16 cellular contexts compared by ENCODE assay signal in genomic region chr10:83545901-83546391, GRCh38.
DNase-seq lines count a peak whose midpoint lies in the region; ATAC-seq and TF ChIP-seq lines count a peak whose summit lies in the region.
"Had no signal": no experiment of that assay in that cellular context is flagged by ENCODE, and none has a peak within 500 bp of the region (broad histone marks: within the 10 kb centered on the region; RNA-seq: fewer than 3 reads in every experiment).

No MANE protein-coding gene starts in this region.

- H3K27me3 Mint-ChIP-seq in stimulated activated naive CD8-positive, alpha-beta T cell treated with anti-CD3 and anti-CD28 coated beads, Interleukin-15, amount 100 ng/mL, for 72 hours: no peaks in the 10 kb centered on the region
- H3K27me3 Mint-ChIP-seq: activated naive CD4-positive, alpha-beta T cell treated with anti-CD3 and anti-CD28 coated beads, Interleukin-2, amount 50 U/mL, for 24 hours had no signal

- no peaks in the 10 kb centered on the region for H3K27me3 ChIP-seq in ascending aorta
- H3K27me3 ChIP-seq: stomach had no signal

- no peaks in the 10 kb centered on the region for H3K9me3 ChIP-seq in ascending aorta
- H3K9me3 ChIP-seq: prostate gland, stomach had no signal

- intact Hi-C loops in ascending aorta (cut with DNase I): no loop called here

- DNase-seq in ecto neural progenitor cell (ENCODE audit: low spot score): peak; percentile 65
- DNase-seq in omental fat pad (ENCODE audit: low spot score): no peak
- no peak for DNase-seq in NCI-H2081 (lab: John Stamatoyannopoulos, UW)
- DNase-seq in GM03348 (ENCODE audit: low spot score): no peak
- no peak for DNase-seq in stimulated activated naive CD8-positive, alpha-beta T cell treated with anti-CD3 and anti-CD28 coated beads, Interleukin-15, amount 100 ng/mL, for 72 hours
- DNase-seq in ascending aorta (ENCODE audit: low spot score in 2 of 2): no peak
- DNase-seq: activated CD4-positive, alpha-beta T cell treated with anti-CD3 and anti-CD28 coated beads, Interleukin-2, amount 50 U/mL, for 48 hours; NCI-H1436; stimulated activated CD4-positive, alpha-beta T cell treated with anti-CD3 and anti-CD28 coated beads, Interleukin-4, amount 100 ng/mL, for 24 hours; stomach had no signal

- no peak overlapping the region for H3K4me3 ChIP-seq in ascending aorta
- H3K4me3 ChIP-seq: prostate gland, stomach had no signal

- H3K27ac ChIP-seq in ascending aorta: no peak overlapping the region
- H3K27ac ChIP-seq: prostate gland, stomach had no signal

- TF ChIP-seq CTCF in omental fat pad (IDR thresholded peaks at IDR 0.05): no peak
- TF ChIP-seq CTCF in ascending aorta (IDR thresholded peaks at IDR 0.05): no peak

- H3K36me3 ChIP-seq in ascending aorta: no peaks in the 10 kb centered on the region
- H3K36me3 ChIP-seq: prostate gland, stomach had no signal

- ATAC-seq in GM18511 (IDR thresholded peaks at IDR 0.05; ENCODE audit: unreplicated experiment) (peak; percentile 22), HG02678 (IDR thresholded peaks at IDR 0.05; ENCODE audit: unreplicated experiment) (peak; percentile 33), omental fat pad (ENCODE audit: low FRiP score) (peak; percentile 66)
- no peak for ATAC-seq in stimulated activated naive CD8-positive, alpha-beta T cell treated with anti-CD3 and anti-CD28 coated beads, Interleukin-15, amount 100 ng/mL, for 72 hours
- ATAC-seq: HepG2 had no signal

- no peak overlapping the region for H3K4me3 Mint-ChIP-seq in stimulated activated naive CD8-positive, alpha-beta T cell treated with anti-CD3 and anti-CD28 coated beads, Interleukin-15, amount 100 ng/mL, for 72 hours
- H3K4me3 Mint-ChIP-seq: activated naive CD4-positive, alpha-beta T cell treated with anti-CD3 and anti-CD28 coated beads, Interleukin-2, amount 50 U/mL, for 24 hours; T-helper 1 cell treated with Interleukin-12 subunit alpha and Interleukin-12 subunit beta and Interleukin-4 antibody, amounts not matched to agents 30 μg/mL and 1 μg/mL, for 36 hours had no signal

- H3K4me1 ChIP-seq in ascending aorta: no peaks in the 10 kb centered on the region

- H3K9me3 Mint-ChIP-seq in stimulated activated naive CD8-positive, alpha-beta T cell treated with anti-CD3 and anti-CD28 coated beads, Interleukin-15, amount 100 ng/mL, for 72 hours: peaks cover 0 to 11% of the 10 kb centered on the region in 2 donors
- H3K9me3 Mint-ChIP-seq: activated naive CD4-positive, alpha-beta T cell treated with anti-CD3 and anti-CD28 coated beads, Interleukin-2, amount 50 U/mL, for 24 hours; T-helper 1 cell treated with Interleukin-12 subunit alpha and Interleukin-12 subunit beta and Interleukin-4 antibody, amounts not matched to agents 30 μg/mL and 1 μg/mL, for 36 hours had no signal

- no peak overlapping the region for H3K27ac Mint-ChIP-seq in stimulated activated naive CD8-positive, alpha-beta T cell treated with anti-CD3 and anti-CD28 coated beads, Interleukin-15, amount 100 ng/mL, for 72 hours
- H3K27ac Mint-ChIP-seq: activated naive CD4-positive, alpha-beta T cell treated with anti-CD3 and anti-CD28 coated beads, Interleukin-2, amount 50 U/mL, for 24 hours; T-helper 1 cell treated with Interleukin-12 subunit alpha and Interleukin-12 subunit beta and Interleukin-4 antibody, amounts not matched to agents 30 μg/mL and 1 μg/mL, for 36 hours had no signal

- H3K4me1 Mint-ChIP-seq in stimulated activated naive CD8-positive, alpha-beta T cell treated with anti-CD3 and anti-CD28 coated beads, Interleukin-15, amount 100 ng/mL, for 72 hours: no peaks in the 10 kb centered on the region
- H3K4me1 Mint-ChIP-seq: activated naive CD4-positive, alpha-beta T cell treated with anti-CD3 and anti-CD28 coated beads, Interleukin-2, amount 50 U/mL, for 24 hours had no signal
